Comparison of ENCODE assay signal across 11 cellular contexts in genomic region chr13:58142952-58143351, GRCh38.
"Had no signal": no experiment of that assay in that cellular context is flagged by ENCODE, and none has a peak within 500 bp of the region (broad histone marks: within the 10 kb centered on the region; RNA-seq: fewer than 3 reads in every experiment).

No MANE protein-coding gene starts in this region.

- H3K4me2 ChIP-seq: GM23338 had no signal

- FAIRE-seq: H1, H54 had no signal

- H3K27ac ChIP-seq: GM23248 had no signal

- H3K36me3 ChIP-seq: HAP-1 had no signal

- H3K9ac ChIP-seq: GM23248 had no signal

- DNase-seq: GM23248, GOT3, H7, H9, HCEC 1CT, HFFc6 had no signal

- H3K9me3 ChIP-seq: HAP-1 had no signal

- H2AFZ ChIP-seq: GM23248, GM23338 had no signal

- ATAC-seq: GM23338, HCT116 had no signal

- H3K4me3 ChIP-seq: GM23248, GM23338, HAP-1 had no signal

- H3K4me1 ChIP-seq: HAP-1 had no signal
